In genomic region chr11:104999716-105000115, GRCh38 we compare ENCODE assay signal across 18 cellular contexts. TPM values are rescaled to one million over a fixed set of nuclear protein-coding genes. Genes with fewer than 3 reads are reported as not detected.
DNase-seq lines count a peak whose midpoint lies in the region; ATAC-seq and TF ChIP-seq lines count a peak whose summit lies in the region.
"Had no signal": no experiment of that assay in that cellular context is flagged by ENCODE, and none has a peak within 500 bp of the region (broad histone marks: within the 10 kb centered on the region; RNA-seq: fewer than 3 reads in every experiment).

No MANE protein-coding gene starts in this region.

- intact Hi-C loops in IMR-90 (cut with micrococcal nuclease): no loop called here

- TF ChIP-seq RAD21 in IMR-90 (IDR thresholded peaks at IDR 0.05; ENCODE audit: low read length): no peak

- no peaks in the 10 kb centered on the region for H3K79me2 ChIP-seq in Karpas-422 (ENCODE audit: low read length)

- no peak overlapping the region for H2AK9ac ChIP-seq in IMR-90 (replicated peaks; ENCODE audit: low read depth, low read length, poor library complexity)

- TF ChIP-seq POLR2A in IMR-90 (IDR thresholded peaks at IDR 0.05; ENCODE audit: low read depth, low read length): no peak

- no peak overlapping the region for H3K4ac ChIP-seq in IMR-90 (ENCODE audit: low read depth, low read length)

- H3K27ac ChIP-seq in IMR-90 (ENCODE audit: insufficient read depth, low read length) (no peak overlapping the region), Karpas-422 (ENCODE audit: low read length) (no peak overlapping the region)

- no peak overlapping the region for H2BK20ac ChIP-seq in IMR-90 (ENCODE audit: low read depth, low read length)

- POLR2A ChIA-PET in IMR-90 (lab: Charles Lee; ENCODE audit: unreplicated experiment): no interaction called here

- in situ Hi-C loops in Caki2 (cut with HindIII; ENCODE audit: low pct_unique_long_range_greater_than_20kb, low sequenced_read_pairs) (no loop called here), IMR-90 (cut with MboI; ENCODE audit: low sequenced_read_pairs) (no loop called here)

- DNase-seq in Caki2 (ENCODE audit: low read depth) (peak; percentile 9), IMR-90 (peak; percentile 3), fibroblast of peridontal ligament (ENCODE audit: extremely low read depth) (peak; percentile 24), kidney glomerular epithelial cell (lab: John Stamatoyannopoulos, UW) (peak; percentile 50), NCI-H1105 treated with DMSO at 0.1 percent for 48 hours (lab: John Stamatoyannopoulos, UW) (no peak), Karpas-422 (no peak)
- no peak for DNase-seq in activated CD8-positive, alpha-beta memory T cell treated with anti-CD3 and anti-CD28 coated beads, Interleukin-2, amount 50 U/mL, for 4 hours
- DNase-seq: C1 segment of cervical spinal cord; CD4-positive, alpha-beta T cell; H7 had no signal

- no peaks in the 10 kb centered on the region for H4K20me1 ChIP-seq in IMR-90 (ENCODE audit: insufficient read depth, low read length)
- no peaks in the 10 kb centered on the region for H4K20me1 ChIP-seq in Karpas-422 (ENCODE audit: insufficient read depth, low read depth, low read length)

- H3K9me3 ChIP-seq in IMR-90 (ENCODE audit: control insufficient read depth, insufficient read depth, low read length): no peaks in the 10 kb centered on the region
- no peaks in the 10 kb centered on the region for H3K9me3 ChIP-seq in Karpas-422 (ENCODE audit: low read length)

- H3K27me3 ChIP-seq in IMR-90 (ENCODE audit: control insufficient read depth, insufficient read depth, low read length): no peaks in the 10 kb centered on the region
- no peaks in the 10 kb centered on the region for H3K27me3 ChIP-seq in Karpas-422 (ENCODE audit: low read length)

- no peak for TF ChIP-seq CTCF in IMR-90 (conservative IDR thresholded peaks at IDR 0.05; ENCODE audit: low read depth, low read length)

- no peak overlapping the region for H2BK5ac ChIP-seq in IMR-90 (ENCODE audit: low read depth, low read length, poor library complexity, severe bottlenecking)

- H3K36me3 ChIP-seq in IMR-90 (ENCODE audit: control insufficient read depth, insufficient read depth, low read length) (no peaks in the 10 kb centered on the region), Karpas-422 (ENCODE audit: insufficient read depth, low read length) (no peaks in the 10 kb centered on the region)

- H3K9ac ChIP-seq in IMR-90 (ENCODE audit: low read depth, low read length) (no peak overlapping the region), Karpas-422 (ENCODE audit: low read length) (no peak overlapping the region)

- no peak overlapping the region; the same call in 1 of the 2 replicates for H3K14ac ChIP-seq in IMR-90 (replicated peaks; ENCODE audit: low read depth, low read length)

- H3K4me1 ChIP-seq in IMR-90 (ENCODE audit: control insufficient read depth, insufficient read depth, low read length) (0 out of 2 replicates have a peak, but pooled peaks cover 1% of the 10 kb centered on the region), Karpas-422 (ENCODE audit: low read length) (no peaks in the 10 kb centered on the region)

- H4K8ac ChIP-seq in IMR-90 (ENCODE audit: low read depth in 2 of 2, low read length in 2 of 2): no peak overlapping the region

- no peak overlapping the region for H4K91ac ChIP-seq in IMR-90 (ENCODE audit: insufficient read depth, low read depth, low read length)

- no peaks in the 10 kb centered on the region for H3K79me1 ChIP-seq in IMR-90 (ENCODE audit: low read depth in 1 of 2, low read length in 2 of 2)

- H3K9me2 ChIP-seq in Karpas-422 (replicated peaks; ENCODE audit: insufficient read depth, low read length): no peaks in the 10 kb centered on the region

- H2BK15ac ChIP-seq in IMR-90 (ENCODE audit: low read depth, low read length): no peak overlapping the region

- CTCF ChIA-PET in IMR-90 (lab: Yijun Ruan, JAX): no interaction called here

- ATAC-seq in IMR-90 (ENCODE audit: low read depth) (no peak), GM21717 (IDR thresholded peaks at IDR 0.05; ENCODE audit: unreplicated experiment) (no peak)
- ATAC-seq: GM23338 had no signal

- H3K18ac ChIP-seq in IMR-90 (ENCODE audit: low read depth, low read length): no peak overlapping the region

- H3K9me1 ChIP-seq in IMR-90 (ENCODE audit: insufficient read depth, low read length): no peaks in the 10 kb centered on the region

- no CpG with 5 or more reads among the region's 1 CpG for WGBS in IMR-90 (ENCODE audit: extremely low coverage in 2 of 2, insufficient read length in 1 of 2), 2 experiments

- dilution Hi-C loops in IMR-90 (cut with HindIII; ENCODE audit: low sequenced_read_pairs, unreplicated experiment): no loop called here

- H3K56ac ChIP-seq in IMR-90 (ENCODE audit: extremely low read depth, insufficient read depth, low read length): no peak overlapping the region

- H2AK5ac ChIP-seq in IMR-90 (ENCODE audit: low read depth, low read length): no peak overlapping the region

- no peak overlapping the region for H2AFZ ChIP-seq in IMR-90 (replicated peaks; ENCODE audit: low read length, poor library complexity)
- no peak overlapping the region for H2AFZ ChIP-seq in Karpas-422 (ENCODE audit: low read length)
- H2AFZ ChIP-seq: GM23338 had no signal

- no peak overlapping the region for H4K5ac ChIP-seq in IMR-90 (ENCODE audit: low read depth, low read length)

- no peak overlapping the region; the same call in 1 of the 2 replicates for H3K4me2 ChIP-seq in IMR-90 (ENCODE audit: low read depth, low read length)
- H3K4me2 ChIP-seq in Karpas-422 (ENCODE audit: low read depth, low read length, poor library complexity, severe bottlenecking): no peak overlapping the region
- H3K4me2 ChIP-seq: GM23338 had no signal

- no TSS peak for BruUV-seq in IMR-90 (replicated peaks; lab: Mats Ljungman, UMichigan)

- no peak overlapping the region for H3K23ac ChIP-seq in IMR-90 (ENCODE audit: low read depth, low read length)

- H2BK120ac ChIP-seq in IMR-90 (ENCODE audit: low read depth, low read length): no peak overlapping the region

- no peak overlapping the region for H3K4me3 ChIP-seq in IMR-90 (ENCODE audit: insufficient read depth, low read depth, low read length)
- H3K4me3 ChIP-seq in Karpas-422 (ENCODE audit: low read length): no peak overlapping the region
- H3K4me3 ChIP-seq: GM12878, GM23338 had no signal

TF ChIP-seq in IMR-90, 13 proteins besides CTCF, POLR2A, EP300 and RAD21 (continues in another document):
- no peak for TF ChIP-seq MXI1 (IDR thresholded peaks at IDR 0.05; ENCODE audit: borderline replicate concordance, low read depth, low read length)
- no peak for TF ChIP-seq SMC3 (IDR thresholded peaks at IDR 0.05; ENCODE audit: low read depth, low read length)
- no peak for TF ChIP-seq ELK1 (IDR thresholded peaks at IDR 0.05; ENCODE audit: borderline replicate concordance, low read depth, low read length)
- no peak for TF ChIP-seq CHD1 (IDR thresholded peaks at IDR 0.05; ENCODE audit: low read depth, low read length)
- TF ChIP-seq RFX5 (IDR thresholded peaks at IDR 0.05; ENCODE audit: low read depth, low read length): no peak
- TF ChIP-seq MAZ (IDR thresholded peaks at IDR 0.05; ENCODE audit: borderline replicate concordance, low read depth, low read length): no peak
- no peak for TF ChIP-seq NFE2L2 (IDR thresholded peaks at IDR 0.05; ENCODE audit: low read depth, low read length)
- no peak for TF ChIP-seq CEBPB (IDR thresholded peaks at IDR 0.05; ENCODE audit: low read depth, low read length)
- TF ChIP-seq BHLHE40 (IDR thresholded peaks at IDR 0.05; ENCODE audit: low read depth, low read length): no peak
- TF ChIP-seq MAFK (IDR thresholded peaks at IDR 0.05; ENCODE audit: low read depth, low read length): no peak
- TF ChIP-seq RCOR1 (IDR thresholded peaks at IDR 0.05; ENCODE audit: insufficient replicate concordance, low read length): no peak
- TF ChIP-seq FOS (IDR thresholded peaks at IDR 0.05; ENCODE audit: low read depth, low read length): no peak

RNA-seq across cellular contexts. Expression of gene CASP5, which starts 23.3 kb away (rescaled TPM):
- total RNA-seq in Caki2 (2014; rRNA removed; shearing (Covaris generic); ENCODE audit: low replicate concordance): not detected in 2 replicates
- not detected in 2 replicates for total RNA-seq in IMR-90 (2012; rRNA removed)
- polyA plus RNA-seq in IMR-90 (2012; rRNA removed): not detected in 2 replicates
- not detected in 2 replicates for polyA plus RNA-seq in IMR-90 (2012; cell fraction: cytosol; rRNA removed)
- polyA plus RNA-seq in IMR-90 (2012; cell fraction: nucleus; rRNA removed; ENCODE audit: low replicate concordance): 0.13 TPM in 1 of 2 replicates, not detected in the other
- not detected in 2 replicates for total RNA-seq in Karpas-422 (2014; rRNA removed; shearing (Covaris generic); ENCODE audit: low replicate concordance)
- total RNA-seq: A172; B cell; CD4-positive, alpha-beta T cell; Daoy; G401; GM12878; GM23338; H7; HepG2 had no signal
- polyA plus RNA-seq: GM12878, GM23338, HepG2 had no signal

RNA-seq across cellular contexts. Expression of gene CASP4, which starts 31.3 kb away (rescaled TPM):
- total RNA-seq in Caki2 (2014; rRNA removed; shearing (Covaris generic); ENCODE audit: low replicate concordance): 1.4 and 9.1 TPM in 2 replicates
- total RNA-seq in IMR-90 (2012; rRNA removed): 89.4 and 91.9 TPM in 2 replicates
- 73.0 and 82.5 TPM in 2 replicates for polyA plus RNA-seq in IMR-90 (2012; rRNA removed)
- 25.5 and 27.2 TPM in 2 replicates for polyA plus RNA-seq in IMR-90 (2012; cell fraction: cytosol; rRNA removed)
- polyA plus RNA-seq in IMR-90 (2012; cell fraction: nucleus; rRNA removed; ENCODE audit: low replicate concordance): 9.8 and 65.8 TPM in 2 replicates
- 23.4 and 44.7 TPM in 2 replicates for total RNA-seq in Karpas-422 (2014; rRNA removed; shearing (Covaris generic); ENCODE audit: low replicate concordance)
- total RNA-seq: H7 had no signal
- polyA plus RNA-seq: GM23338 had no signal

RNA-seq across cellular contexts. Expression of gene CASP1, which starts 35.2 kb away (rescaled TPM):
- total RNA-seq in Caki2 (2014; rRNA removed; shearing (Covaris generic); ENCODE audit: low replicate concordance): not detected in 2 replicates
- total RNA-seq in IMR-90 (2012; rRNA removed): 24.7 and 31.2 TPM in 2 replicates
- 11.1 and 12.5 TPM in 2 replicates for polyA plus RNA-seq in IMR-90 (2012; rRNA removed)
- polyA plus RNA-seq in IMR-90 (2012; cell fraction: cytosol; rRNA removed): 3.2 and 4.7 TPM in 2 replicates
- 1.0 and 12.4 TPM in 2 replicates for polyA plus RNA-seq in IMR-90 (2012; cell fraction: nucleus; rRNA removed; ENCODE audit: low replicate concordance)
- 3.9 and 8.0 TPM in 2 replicates for total RNA-seq in Karpas-422 (2014; rRNA removed; shearing (Covaris generic); ENCODE audit: low replicate concordance)
- total RNA-seq: G401, H7 had no signal
- polyA plus RNA-seq: GM23338 had no signal

RNA-seq across cellular contexts. Expression of gene CARD16, which starts 45.4 kb away (rescaled TPM):
- not detected in 2 replicates for total RNA-seq in Caki2 (2014; rRNA removed; shearing (Covaris generic); ENCODE audit: low replicate concordance)
- total RNA-seq in IMR-90 (2012; rRNA removed): 7.9 and 23.3 TPM in 2 replicates
- polyA plus RNA-seq in IMR-90 (2012; rRNA removed): 24.9 and 29.2 TPM in 2 replicates
- 7.8 and 24.1 TPM in 2 replicates for polyA plus RNA-seq in IMR-90 (2012; cell fraction: cytosol; rRNA removed)
- polyA plus RNA-seq in IMR-90 (2012; cell fraction: nucleus; rRNA removed; ENCODE audit: low replicate concordance): 0.65 and 9.2 TPM in 2 replicates
- total RNA-seq in Karpas-422 (2014; rRNA removed; shearing (Covaris generic); ENCODE audit: low replicate concordance): 16.4 and 18.0 TPM in 2 replicates
- total RNA-seq: G401, GM23338, H7, HepG2 had no signal
- polyA plus RNA-seq: GM23338 had no signal

Comparison
In these comparisons a context has a peak if more than half of its experiments do, and no peak if none do; other contexts are left out.
1. DNase-seq: peak in Caki2 (single experiment), IMR-90 (single experiment), fibroblast of peridontal ligament (single experiment) and kidney glomerular epithelial cell (single experiment); none in activated CD8-positive, alpha-beta memory T cell treated with anti-CD3 and anti-CD28 coated beads, Interleukin-2, amount 50 U/mL, for 4 hours (single experiment), NCI-H1105 treated with DMSO at 0.1 percent for 48 hours (single experiment) and Karpas-422 (single experiment).